13 cellular contexts compared by ENCODE assay signal in genomic region chr12:48882972-48883304, GRCh38. TPM values are rescaled to one million over a fixed set of nuclear protein-coding genes. Genes with fewer than 3 reads are reported as not detected.
DNase-seq lines count a peak whose midpoint lies in the region; ATAC-seq and TF ChIP-seq lines count a peak whose summit lies in the region.
"Had no signal": no experiment of that assay in that cellular context is flagged by ENCODE, and none has a peak within 500 bp of the region (broad histone marks: within the 10 kb centered on the region; RNA-seq: fewer than 3 reads in every experiment).

No MANE protein-coding gene starts in this region.

- no peaks in the 10 kb centered on the region for H3K9me3 Mint-ChIP-seq in nephron
- H3K9me3 Mint-ChIP-seq: T-cell had no signal

- intact Hi-C loops in left ventricle myocardium inferior (cut with micrococcal nuclease) (no loop called here), left ventricle myocardium superior (cut with micrococcal nuclease) (no loop called here), esophagus squamous epithelium (cut with DNase I) (no loop called here), vagina (cut with DNase I) (no loop called here)

- peaks cover 33% of the 10 kb centered on the region for H3K4me1 Mint-ChIP-seq in nephron
- H3K4me1 Mint-ChIP-seq: T-cell had no signal

- H3K36me3 ChIP-seq in left ventricle myocardium inferior = no peaks in the 10 kb centered on the region
- no peaks in the 10 kb centered on the region for H3K36me3 ChIP-seq in esophagus squamous epithelium
- no peaks in the 10 kb centered on the region for H3K36me3 ChIP-seq in vagina

- H3K4me1 ChIP-seq in left ventricle myocardium inferior (peaks cover 21% of the 10 kb centered on the region), esophagus squamous epithelium (peaks cover 0 to 24% (median 3%) of the 10 kb centered on the region in 3 donors), vagina (peaks cover 7% of the 10 kb centered on the region)

- peak overlapping the region in 2 of 3 experiments; percentile 16 to 30 for H3K4me3 Mint-ChIP-seq in nephron
- H3K4me3 Mint-ChIP-seq: T-cell had no signal

- peaks cover 22% of the 10 kb centered on the region for H3K27me3 ChIP-seq in left ventricle myocardium inferior (ENCODE audit: low read depth)
- H3K27me3 ChIP-seq in esophagus squamous epithelium = peaks cover 0 to 45% (median 0%) of the 10 kb centered on the region in 4 donors
- no peaks in the 10 kb centered on the region for H3K27me3 ChIP-seq in vagina

- H3K27me3 Mint-ChIP-seq in nephron (ENCODE audit: low read depth) = peaks cover 11% of the 10 kb centered on the region

- H3K4me3 ChIP-seq in left ventricle myocardium inferior (no peak overlapping the region), esophagus squamous epithelium (no peak overlapping the region), vagina (no peak overlapping the region)

- H3K9me3 ChIP-seq in left ventricle myocardium inferior (replicated peaks) (no peaks in the 10 kb centered on the region), esophagus squamous epithelium (no peaks in the 10 kb centered on the region), vagina (no peaks in the 10 kb centered on the region)

- 73 to 89% methylated on average over 2 to 3 of the region's 3 CpGs for WGBS in esophagus squamous epithelium, 2 donors

- TF ChIP-seq CTCF in left ventricle myocardium inferior (IDR thresholded peaks at IDR 0.05; ENCODE audit: borderline replicate concordance) (no peak), esophagus squamous epithelium (IDR thresholded peaks at IDR 0.05) (no peak), nephron (IDR thresholded peaks at IDR 0.05; ENCODE audit: unreplicated experiment in 3 of 3) (no peak), vagina (IDR thresholded peaks at IDR 0.05) (no peak)

- no peak for ATAC-seq in left ventricle myocardium superior
- no peak for ATAC-seq in HG02759 (IDR thresholded peaks at IDR 0.05; ENCODE audit: unreplicated experiment)
- ATAC-seq: T-cell had no signal

- no peaks in the 10 kb centered on the region for H3K36me3 Mint-ChIP-seq in nephron (ENCODE audit: low read depth)
- H3K36me3 Mint-ChIP-seq: T-cell had no signal

- peak overlapping the region; percentile 62 to 94 (median 75) for H3K27ac Mint-ChIP-seq in nephron

- TF ChIP-seq POLR2A in esophagus squamous epithelium (IDR thresholded peaks at IDR 0.05) = no peak
- TF ChIP-seq POLR2A in vagina (IDR thresholded peaks at IDR 0.05) = no peak

- DNase-seq in left ventricle myocardium inferior (no peak), left ventricle myocardium superior (no peak), esophagus squamous epithelium (lab: John Stamatoyannopoulos, UW) (no peak), vagina (ENCODE audit: extremely low spot score in 2 of 2) (no peak), NCI-H2227 (lab: John Stamatoyannopoulos, UW; ENCODE audit: unreplicated experiment) (no peak)
- DNase-seq in activated CD4-positive, alpha-beta T cell treated with anti-CD3 and anti-CD28 coated beads, Interleukin-2, amount 50 U/mL, for 1 hour = no peak
- DNase-seq: activated CD4-positive, CD25-positive, alpha-beta regulatory T cell; activated effector memory CD4-positive, alpha-beta T cell treated with anti-CD3 and anti-CD28 coated beads, Interleukin-2, amount 50 U/mL, for 16 hours; effector CD4-positive, alpha-beta T cell; GOT3; T-cell had no signal

- peak overlapping the region; percentile 58 for H3K27ac ChIP-seq in left ventricle myocardium inferior (replicated peaks)
- peak overlapping the region in 3 of 4 donors; percentile 7 to 36 (median 34) for H3K27ac ChIP-seq in esophagus squamous epithelium
- H3K27ac ChIP-seq in vagina = peak overlapping the region; percentile 48

RNA-seq across cellular contexts. Expression of gene RND1, which starts 17.3 kb away (rescaled TPM):
- 0.47 TPM for total RNA-seq in left ventricle myocardium inferior
- total RNA-seq in left ventricle myocardium superior = 0.27 TPM
- total RNA-seq in esophagus squamous epithelium = 1 to 10 TPM in 2 of 4 donors, under 1 TPM in 2; 0.57 to 6.1 (median 0.95) TPM
- total RNA-seq in vagina = 3.9 TPM

RNA-seq across cellular contexts. Expression of gene DDX23, which starts 31.0 kb away (rescaled TPM):
- 36.6 TPM for total RNA-seq in left ventricle myocardium inferior
- 36.4 TPM for total RNA-seq in left ventricle myocardium superior
- 10 to 100 TPM; 46.0 to 71.5 (median 56.7) TPM for total RNA-seq in esophagus squamous epithelium
- 57.9 TPM for total RNA-seq in vagina

RNA-seq across cellular contexts. Expression of gene FKBP11, which starts 42.4 kb away (rescaled TPM):
- total RNA-seq in left ventricle myocardium inferior = 4.3 TPM
- total RNA-seq in left ventricle myocardium superior = 6.3 TPM
- 10 to 100 TPM in 3 of 4 donors, 1 to 10 TPM in 1; 9.5 to 28.6 (median 11.8) TPM for total RNA-seq in esophagus squamous epithelium
- total RNA-seq in vagina = 16.9 TPM
